In genomic region chr20:32457476-32457986, GRCh38 we compare ENCODE assay signal across 8 cellular contexts.
DNase-seq lines count a peak whose midpoint lies in the region; ATAC-seq and TF ChIP-seq lines count a peak whose summit lies in the region.

No MANE protein-coding gene starts in this region.

- peak overlapping the region; percentile 79 for H3K27ac Mint-ChIP-seq in CD4-positive, alpha-beta T cell

- 3 to 7% (median 3%) methylated on average over 12 to 29 of the region's 29 CpGs for WGBS in ovary, 3 donors

- ATAC-seq in CD4-positive, alpha-beta T cell (ENCODE audit: poor library complexity) = no peak

- no peaks in the 10 kb centered on the region for H3K27me3 ChIP-seq in CD4-positive, alpha-beta T cell (ENCODE audit: control insufficient read depth, insufficient read depth, low read length)
- H3K27me3 ChIP-seq in ovary = no peaks in the 10 kb centered on the region

- H3K4me1 ChIP-seq in ovary (ENCODE audit: insufficient read depth) = peaks cover 10% of the 10 kb centered on the region

- H3K4me3 Mint-ChIP-seq in CD4-positive, alpha-beta T cell = no peak overlapping the region

- H3K9me3 ChIP-seq in CD4-positive, alpha-beta T cell (ENCODE audit: control insufficient read depth, low read length) = no peaks in the 10 kb centered on the region
- H3K9me3 ChIP-seq in ovary = no peaks in the 10 kb centered on the region

- H3K9me3 Mint-ChIP-seq in CD4-positive, alpha-beta T cell = no peaks in the 10 kb centered on the region

- peak overlapping the region; percentile 36 for H3K27ac ChIP-seq in CD4-positive, alpha-beta T cell (ENCODE audit: low read depth, low read length)
- H3K27ac ChIP-seq in VCaP = peak overlapping the region; percentile 73
- no peak overlapping the region for H3K27ac ChIP-seq in ovary

- no peak for DNase-seq in CD4-positive, alpha-beta T cell
- DNase-seq in HPDE6-E6E7 (ENCODE audit: extremely low spot score) (peak; percentile 84), head of caudate nucleus (peak; percentile 55 to 91 (median 80)), ovary (peak; percentile 65 to 82 (median 73)), GF-D8 (lab: John Stamatoyannopoulos, UW) (no peak), NCI-H1436 (lab: John Stamatoyannopoulos, UW) (no peak), MV-4-11 (lab: John Stamatoyannopoulos, UW) (no peak)

- POLR2A ChIA-PET in CD4-positive, alpha-beta T cell (lab: Charles Lee) = no interaction called here

- CTCF ChIA-PET in CD4-positive, alpha-beta T cell (lab: Charles Lee) = no interaction called here

- intact Hi-C loops in CD4-positive, alpha-beta T cell (cut with DNase I, micrococcal nuclease) = no loop called here
- intact Hi-C loops in head of caudate nucleus (cut with DNase I) (loop anchor here (10.0 kb wide), 1 partner anchor 93 kb away; no protein-coding TSS in a partner anchor), ovary (cut with DNase I) (loop anchor here in 1 of 4 donors (5.0 kb wide), 1 partner anchor 95 kb away; no protein-coding TSS in a partner anchor)

- peaks cover 55% of the 10 kb centered on the region for H3K36me3 Mint-ChIP-seq in CD4-positive, alpha-beta T cell (ENCODE audit: low read depth)

- no peaks in the 10 kb centered on the region for H3K27me3 Mint-ChIP-seq in CD4-positive, alpha-beta T cell

- TF ChIP-seq CTCF in CD4-positive, alpha-beta T cell (IDR thresholded peaks at IDR 0.05) = no peak
- TF ChIP-seq CTCF in VCaP (conservative IDR thresholded peaks at IDR 0.05) (no peak), ovary (IDR thresholded peaks at IDR 0.05) (no peak)

- H3K36me3 ChIP-seq in ovary = no peaks in the 10 kb centered on the region

- no peak for TF ChIP-seq EP300 in ovary (IDR thresholded peaks at IDR 0.05)

- TF ChIP-seq POLR2A in ovary (IDR thresholded peaks at IDR 0.05) = no peak

- no peaks in the 10 kb centered on the region for H3K4me1 Mint-ChIP-seq in CD4-positive, alpha-beta T cell (ENCODE audit: low read depth)

- peak overlapping the region; percentile 38 for H3K4me3 ChIP-seq in ovary

Comparison
In these comparisons a context has a peak if more than half of its experiments do, and no peak if none do; other contexts are left out.
1. DNase-seq: peak in HPDE6-E6E7 (single experiment), head of caudate nucleus (42 of 42) and ovary (5 of 5); none in CD4-positive, alpha-beta T cell (0 of 10), GF-D8 (single experiment), NCI-H1436 (single experiment) and MV-4-11 (single experiment).
2. H3K27ac ChIP-seq: peak in CD4-positive, alpha-beta T cell (single experiment) and VCaP (single experiment); none in ovary (0 of 2).